In genomic region chr10:101066146-101066889, GRCh38 we compare ENCODE assay signal across 8 cellular contexts. TPM values are rescaled to one million over a fixed set of nuclear protein-coding genes. Genes with fewer than 3 reads are reported as not detected.
DNase-seq lines count a peak whose midpoint lies in the region; FAIRE-seq and TF ChIP-seq lines count a peak whose summit lies in the region.

No MANE protein-coding gene starts in this region.

- no peaks in the 10 kb centered on the region for H4K20me1 ChIP-seq in MM.1S (ENCODE audit: insufficient read depth, low read length)

- no peaks in the 10 kb centered on the region for H3K27me3 ChIP-seq in MM.1S (replicated peaks; ENCODE audit: insufficient read depth, low read length)

- DNase-seq in NCI-H2029 (lab: John Stamatoyannopoulos, UW) = peak; percentile 34
- DNase-seq in NCI-H2029 treated with DMSO at 0.1 percent for 48 hours (lab: John Stamatoyannopoulos, UW) = no peak
- DNase-seq in MM.1S = peak; percentile 75
- DNase-seq in T1000 (lab: John Stamatoyannopoulos, UW) = peak; percentile 56
- peak in 22 of 61 donors; percentile 13 to 66 (median 34) for DNase-seq in caudate nucleus (lab: John Stamatoyannopoulos, UW)
- DNase-seq in kidney = peak; percentile 94
- DNase-seq in stimulated activated CD4-positive, alpha-beta T cell treated with anti-CD3 and anti-CD28 coated beads, Interleukin-4, amount 100 ng/mL, for 1 hour = peak; percentile 47
- no peak for DNase-seq in cortex of kidney (lab: John Stamatoyannopoulos, UW)

- intact Hi-C loops in kidney (cut with DNase I) = no loop called here

- H3K4me2 ChIP-seq in MM.1S (ENCODE audit: low read depth, low read length) = peak overlapping the region; percentile 96

- H3K9me3 ChIP-seq in MM.1S (replicated peaks; ENCODE audit: insufficient read depth, low read length) (no peaks in the 10 kb centered on the region), kidney (ENCODE audit: control insufficient read depth in 1 of 2, low read length in 2 of 2) (no peaks in the 10 kb centered on the region)

- no peaks in the 10 kb centered on the region for H3K9me2 ChIP-seq in MM.1S (replicated peaks; ENCODE audit: insufficient read depth, low read length)

- peak overlapping the region; percentile 73 for H3K4me3 ChIP-seq in MM.1S (ENCODE audit: low read length)
- H3K4me3 ChIP-seq in kidney (ENCODE audit: low read length in 2 of 2) = peak overlapping the region; percentile 52 to 67

- H3K4me1 ChIP-seq in MM.1S (ENCODE audit: low read length) (peaks cover 23% of the 10 kb centered on the region), kidney (ENCODE audit: control insufficient read depth in 1 of 2, insufficient read depth in 1 of 2, low read depth in 1 of 2, low read length in 2 of 2) (peaks cover 4 to 24% of the 10 kb centered on the region in 2 donors)

- peak overlapping the region; percentile 89 for H2AFZ ChIP-seq in MM.1S (ENCODE audit: low read length)

- FAIRE-seq in kidney (lab: Jason Lieb, UNC) = no peak

- no peaks in the 10 kb centered on the region for H3K79me2 ChIP-seq in MM.1S (ENCODE audit: low read length)

- H3K9ac ChIP-seq in MM.1S (ENCODE audit: low read length) (peak overlapping the region; percentile 2; the same call in 1 of the 2 replicates), kidney (ENCODE audit: low read length in 2 of 2) (peak overlapping the region in 1 of 2 donors; percentile 55)

- TF ChIP-seq CTCF in MM.1S (IDR thresholded peaks at IDR 0.05; ENCODE audit: low read length) (peak; percentile 66), kidney (IDR thresholded peaks at IDR 0.05; ENCODE audit: borderline replicate concordance, extremely low read depth, insufficient read depth) (peak; percentile 30)

- peak overlapping the region; percentile 15; the same call in 1 of the 2 replicates for H3K27ac ChIP-seq in MM.1S (ENCODE audit: low read length)
- peak overlapping the region; percentile 16 for H3K27ac ChIP-seq in caudate nucleus (ENCODE audit: low read depth, low read length)
- H3K27ac ChIP-seq in kidney (ENCODE audit: low read depth in 2 of 2, low read length in 2 of 2) = peak overlapping the region in 1 of 2 donors; percentile 55

- H3F3A ChIP-seq in MM.1S (ENCODE audit: insufficient read depth, low read length) = peaks cover 13% of the 10 kb centered on the region; the same call in 1 of the 2 replicates

- H3K36me3 ChIP-seq in MM.1S (replicated peaks; ENCODE audit: insufficient read depth, low read length) (no peaks in the 10 kb centered on the region), kidney (ENCODE audit: control insufficient read depth in 1 of 2, insufficient read depth in 2 of 2, low read length in 2 of 2) (no peaks in the 10 kb centered on the region)

RNA-seq across cellular contexts. Expression of gene KAZALD1, which starts 4.5 kb away (rescaled TPM):
- 9.8 TPM for total RNA-seq in kidney
- polyA plus RNA-seq in kidney (ENCODE audit: insufficient read depth, low read depth, low replicate concordance) = 9.7 TPM

RNA-seq across cellular contexts. Expression of gene SFXN3, which starts 35.3 kb away (rescaled TPM):
- total RNA-seq in kidney = 51.6 TPM
- polyA plus RNA-seq in kidney (ENCODE audit: insufficient read depth, low read depth, low replicate concordance) = 23.3 TPM

RNA-seq across cellular contexts. Expression of gene PDZD7, which starts 35.4 kb away (rescaled TPM):
- total RNA-seq in kidney = 1.6 TPM
- 1.9 TPM for polyA plus RNA-seq in kidney (ENCODE audit: insufficient read depth, low read depth, low replicate concordance)

Comparison
In these comparisons a context has a peak if more than half of its experiments do, and no peak if none do; other contexts are left out.
1. DNase-seq: peak in NCI-H2029 (single experiment), MM.1S (single experiment), T1000 (single experiment), kidney (single experiment) and stimulated activated CD4-positive, alpha-beta T cell treated with anti-CD3 and anti-CD28 coated beads, Interleukin-4, amount 100 ng/mL, for 1 hour (single experiment); none in NCI-H2029 treated with DMSO at 0.1 percent for 48 hours (single experiment) and cortex of kidney (single experiment).